Comparison of ENCODE assay signal across 1 cellular context in genomic region chr13:43428545-43429287, GRCh38.
TF ChIP-seq lines count a peak whose summit lies in the region.

No MANE protein-coding gene starts in this region.

TF ChIP-seq in GM23338, 12 proteins besides CTCF, POLR2A, EP300 and RAD21 (continued from another document):
- TF ChIP-seq POLR2AphosphoS5 (IDR thresholded peaks at IDR 0.05; ENCODE audit: low read depth) (no peak), REST (IDR thresholded peaks at IDR 0.05; ENCODE audit: unreplicated experiment) (no peak)
